Comparison of ENCODE assay signal across 24 cellular contexts in genomic region chr17:76635659-76636360, GRCh38. TPM values are rescaled to one million over a fixed set of nuclear protein-coding genes. Genes with fewer than 3 reads are reported as not detected.
DNase-seq lines count a peak whose midpoint lies in the region; ATAC-seq and TF ChIP-seq lines count a peak whose summit lies in the region.
"Had no signal": no experiment of that assay in that cellular context is flagged by ENCODE, and none has a peak within 500 bp of the region (broad histone marks: within the 10 kb centered on the region; RNA-seq: fewer than 3 reads in every experiment).

No MANE protein-coding gene starts in this region.

- no peak overlapping the region for H3K4ac ChIP-seq in trophoblast cell (ENCODE audit: low read depth, low read length)

- intact Hi-C loops in ovary (cut with DNase I), result no loop called here

- no peak overlapping the region for H4K12ac ChIP-seq in trophoblast cell (ENCODE audit: low read depth, low read length)

- TF ChIP-seq CTCF in fibroblast of villous mesenchyme (IDR thresholded peaks at IDR 0.05; ENCODE audit: insufficient read depth, low read depth, low read length), result no peak
- TF ChIP-seq CTCF in ovary (IDR thresholded peaks at IDR 0.05), result no peak

- no peak overlapping the region for H4K8ac ChIP-seq in trophoblast cell (ENCODE audit: low read depth, low read length)

- H2AFZ ChIP-seq in GM23248 (no peak overlapping the region), trophoblast cell (ENCODE audit: insufficient read depth, low read length, poor library complexity) (no peak overlapping the region)

- peak; percentile 92 for ATAC-seq in SK-N-SH treated with all-trans-retinoic acid at 6 μM for 48 hours
- no peak for ATAC-seq in GM18873 (IDR thresholded peaks at IDR 0.05; ENCODE audit: low FRiP score, unreplicated experiment)
- no peak for ATAC-seq in stimulated activated naive B cell treated with anti-CD40 and anti-IgM and Interleukin-4, amounts not matched to agents 10 μg/mL and 1 μg/mL and 100 μg/mL, for 72 hours (replicated peaks)
- ATAC-seq: activated CD8-positive, alpha-beta memory T cell treated with anti-CD3 and anti-CD28 coated beads, Interleukin-2, amount 10 ng/mL, durations not matched to agents 7 days and 5 days; heart right ventricle had no signal

- H3K14ac ChIP-seq in trophoblast cell (ENCODE audit: low read length), result no peak overlapping the region

- 0 out of 2 replicates have a peak overlapping the region, but pooled peaks have one; percentile 4 for H3K9ac ChIP-seq in GM23248
- no peak overlapping the region for H3K9ac ChIP-seq in trophoblast cell (ENCODE audit: low read length)

- no peak overlapping the region for H3K4me3 Mint-ChIP-seq in stimulated activated naive B cell treated with anti-CD40 and anti-IgM and Interleukin-4, amounts not matched to agents 10 μg/mL and 1 μg/mL and 100 μg/mL, for 72 hours
- H3K4me3 Mint-ChIP-seq: activated CD8-positive, alpha-beta memory T cell treated with anti-CD3 and anti-CD28 coated beads, Interleukin-2, amount 10 ng/mL, durations not matched to agents 7 days and 5 days; activated naive CD8-positive, alpha-beta T cell treated with anti-CD3 and anti-CD28 coated beads for 36 hours; activated T-helper 1 cell treated with anti-CD3 and anti-CD28 coated beads, Interleukin-12 subunit alpha, Interleukin-12 subunit beta, Interleukin-2, Interleukin-4 antibody, amounts not matched to agents 30 ng/mL and 10 ng/mL and 1 ng/mL, durations not matched to agents 14 hours and 24 hours and 36 hours; brain; immature natural killer cell had no signal

- no peaks in the 10 kb centered on the region for H3K79me1 ChIP-seq in trophoblast cell (ENCODE audit: low read length)

- TF ChIP-seq POLR2A in ovary (IDR thresholded peaks at IDR 0.05), result no peak

- H3F3A ChIP-seq in GM23248 (ENCODE audit: insufficient read depth), result peaks cover 13% of the 10 kb centered on the region

- no peaks in the 10 kb centered on the region for H3K4me1 Mint-ChIP-seq in stimulated activated naive B cell treated with anti-CD40 and anti-IgM and Interleukin-4, amounts not matched to agents 10 μg/mL and 1 μg/mL and 100 μg/mL, for 72 hours
- H3K4me1 Mint-ChIP-seq: activated CD8-positive, alpha-beta memory T cell treated with anti-CD3 and anti-CD28 coated beads, Interleukin-2, amount 10 ng/mL, durations not matched to agents 7 days and 5 days; activated naive CD8-positive, alpha-beta T cell treated with anti-CD3 and anti-CD28 coated beads for 36 hours had no signal

- H3K18ac ChIP-seq in trophoblast cell (ENCODE audit: low read length), result no peak overlapping the region

- H3K4me2 ChIP-seq in GM23248 (ENCODE audit: unreplicated experiment) (peak overlapping the region; percentile 55), trophoblast cell (ENCODE audit: low read length) (no peak overlapping the region)

- H3K27ac ChIP-seq in GM23248, result peak overlapping the region; percentile 63
- no peak overlapping the region for H3K27ac ChIP-seq in trophoblast cell (ENCODE audit: low read depth, low read length)
- H3K27ac ChIP-seq in ovary, result no peak overlapping the region
- H3K27ac ChIP-seq: heart right ventricle, right atrium auricular region had no signal

- DNase-seq in GM23248, result peak; percentile 80
- peak; percentile 79 for DNase-seq in fibroblast of villous mesenchyme (ENCODE audit: low read depth)
- DNase-seq in trophoblast cell, result peak; percentile 46 to 90
- no peak for DNase-seq in ovary
- no peak for DNase-seq in NCI-H1436 (lab: John Stamatoyannopoulos, UW)
- no peak for DNase-seq in stimulated activated naive B cell treated with anti-CD40 and anti-IgM and Interleukin-4, amounts not matched to agents 10 μg/mL and 1 μg/mL and 100 μg/mL, for 72 hours
- DNase-seq: activated CD8-positive, alpha-beta memory T cell treated with anti-CD3 and anti-CD28 coated beads, Interleukin-2, amount 10 ng/mL, durations not matched to agents 7 days and 5 days; activated naive CD8-positive, alpha-beta T cell treated with anti-CD3 and anti-CD28 coated beads for 36 hours; DMS 273 treated with DMSO at 0.1 percent for 48 hours; GF-D8; H7; heart right ventricle; immature natural killer cell; NCI-H1092 treated with DMSO at 0.1 percent for 48 hours; NCI-H524 treated with DMSO at 0.1 percent for 48 hours; stimulated activated CD8-positive, alpha-beta memory T cell treated with anti-CD3 and anti-CD28 coated beads, Interleukin-4, amount 100 ng/mL, for 48 hours; substantia nigra; SW 1271 had no signal

- no peaks in the 10 kb centered on the region for H3K9me2 ChIP-seq in GM23248 (ENCODE audit: insufficient read depth)

- H2BK12ac ChIP-seq in trophoblast cell (ENCODE audit: low read length), result no peak overlapping the region

- H3K27me3 Mint-ChIP-seq in stimulated activated naive B cell treated with anti-CD40 and anti-IgM and Interleukin-4, amounts not matched to agents 10 μg/mL and 1 μg/mL and 100 μg/mL, for 72 hours, result peaks cover 12 to 17% of the 10 kb centered on the region in 2 donors
- H3K27me3 Mint-ChIP-seq: activated naive CD8-positive, alpha-beta T cell treated with anti-CD3 and anti-CD28 coated beads for 36 hours had no signal

- H3K4me3 ChIP-seq in GM23248, result peak overlapping the region; percentile 3; the same call in 1 of the 2 replicates
- no peak overlapping the region for H3K4me3 ChIP-seq in fibroblast of villous mesenchyme (ENCODE audit: low read depth, low read length)
- no peak overlapping the region for H3K4me3 ChIP-seq in trophoblast cell (ENCODE audit: low read depth, low read length)
- no peak overlapping the region for H3K4me3 ChIP-seq in ovary
- H3K4me3 ChIP-seq: heart right ventricle, right atrium auricular region had no signal

- no peak overlapping the region for H3K27ac Mint-ChIP-seq in stimulated activated naive B cell treated with anti-CD40 and anti-IgM and Interleukin-4, amounts not matched to agents 10 μg/mL and 1 μg/mL and 100 μg/mL, for 72 hours
- H3K27ac Mint-ChIP-seq: activated CD8-positive, alpha-beta memory T cell treated with anti-CD3 and anti-CD28 coated beads, Interleukin-2, amount 10 ng/mL, durations not matched to agents 7 days and 5 days; activated naive CD8-positive, alpha-beta T cell treated with anti-CD3 and anti-CD28 coated beads for 36 hours; activated T-helper 1 cell treated with anti-CD3 and anti-CD28 coated beads, Interleukin-12 subunit alpha, Interleukin-12 subunit beta, Interleukin-2, Interleukin-4 antibody, amounts not matched to agents 30 ng/mL and 10 ng/mL and 1 ng/mL, durations not matched to agents 14 hours and 24 hours and 36 hours; immature natural killer cell had no signal

- no peak overlapping the region for H2BK5ac ChIP-seq in trophoblast cell (ENCODE audit: low read depth, low read length, poor library complexity)

- H4K20me1 ChIP-seq in GM23248 (ENCODE audit: insufficient read depth), result no peaks in the 10 kb centered on the region

- no peak overlapping the region for H2AK5ac ChIP-seq in trophoblast cell (ENCODE audit: low read length)

- TF ChIP-seq EP300 in ovary (IDR thresholded peaks at IDR 0.05), result no peak

- H3K36me3 ChIP-seq in GM23248 (ENCODE audit: low read depth) (no peaks in the 10 kb centered on the region), trophoblast cell (ENCODE audit: control insufficient read depth in 1 of 2, insufficient read depth in 2 of 2, low read length in 2 of 2) (no peaks in the 10 kb centered on the region), ovary (no peaks in the 10 kb centered on the region)
- H3K36me3 ChIP-seq: right atrium auricular region had no signal

- no peak overlapping the region for H4K91ac ChIP-seq in trophoblast cell (ENCODE audit: low read depth, low read length)

- H3K4me1 ChIP-seq in GM23248 (ENCODE audit: insufficient read depth) (peaks cover 17% of the 10 kb centered on the region), trophoblast cell (ENCODE audit: control insufficient read depth in 1 of 2, insufficient read depth in 2 of 2, low read length in 2 of 2) (peaks cover 4 to 7% of the 10 kb centered on the region in 2 experiments), ovary (ENCODE audit: insufficient read depth) (peaks cover 1% of the 10 kb centered on the region)
- H3K4me1 ChIP-seq: right atrium auricular region had no signal

- H3K9me3 ChIP-seq in GM23248 (ENCODE audit: low read depth) (no peaks in the 10 kb centered on the region), trophoblast cell (ENCODE audit: insufficient read depth, low read depth, low read length) (no peaks in the 10 kb centered on the region), ovary (no peaks in the 10 kb centered on the region)
- H3K9me3 ChIP-seq: heart right ventricle, right atrium auricular region had no signal

- 10 to 16% methylated on average over 8 of the region's 8 CpGs for WGBS in GM23248 (ENCODE audit: low coverage in 1 of 2, low lambda C conversion rate in 2 of 2, missing lambda C conversion rate in 2 of 2), 2 experiments
- WGBS in trophoblast cell (ENCODE audit: extremely low coverage, insufficient coverage, insufficient read length), result no CpG with 5 or more reads among the region's 8 CpGs
- 85 to 87% (median 85%) methylated on average over 8 of the region's 8 CpGs for WGBS in ovary, 3 donors

- H3K79me2 ChIP-seq in GM23248 (ENCODE audit: insufficient read depth) (no peaks in the 10 kb centered on the region), trophoblast cell (ENCODE audit: control insufficient read depth, insufficient read depth, low read length, poor library complexity) (no peaks in the 10 kb centered on the region)

- in situ Hi-C loops in GM23248 (cut with MboI), result no loop called here

- no peak overlapping the region for H3K23ac ChIP-seq in trophoblast cell (ENCODE audit: low read length)

- H3K36me3 Mint-ChIP-seq in stimulated activated naive B cell treated with anti-CD40 and anti-IgM and Interleukin-4, amounts not matched to agents 10 μg/mL and 1 μg/mL and 100 μg/mL, for 72 hours, result no peaks in the 10 kb centered on the region
- H3K36me3 Mint-ChIP-seq: activated CD8-positive, alpha-beta memory T cell treated with anti-CD3 and anti-CD28 coated beads, Interleukin-2, amount 10 ng/mL, durations not matched to agents 7 days and 5 days; activated naive CD8-positive, alpha-beta T cell treated with anti-CD3 and anti-CD28 coated beads for 36 hours; brain; immature natural killer cell had no signal

- no peak overlapping the region for H2BK120ac ChIP-seq in trophoblast cell (ENCODE audit: insufficient read depth, low read length, poor library complexity)

- H3K9me3 Mint-ChIP-seq in stimulated activated naive B cell treated with anti-CD40 and anti-IgM and Interleukin-4, amounts not matched to agents 10 μg/mL and 1 μg/mL and 100 μg/mL, for 72 hours, result no peaks in the 10 kb centered on the region
- H3K9me3 Mint-ChIP-seq: activated naive CD8-positive, alpha-beta T cell treated with anti-CD3 and anti-CD28 coated beads for 36 hours; activated T-helper 1 cell treated with anti-CD3 and anti-CD28 coated beads, Interleukin-12 subunit alpha, Interleukin-12 subunit beta, Interleukin-2, Interleukin-4 antibody, amounts not matched to agents 30 ng/mL and 10 ng/mL and 1 ng/mL, durations not matched to agents 14 hours and 24 hours and 36 hours; brain; immature natural killer cell had no signal

- no peaks in the 10 kb centered on the region for H3K27me3 ChIP-seq in GM23248 (replicated peaks; ENCODE audit: insufficient read depth)
- no peaks in the 10 kb centered on the region for H3K27me3 ChIP-seq in trophoblast cell (ENCODE audit: insufficient read depth, low read length)
- H3K27me3 ChIP-seq in ovary, result no peaks in the 10 kb centered on the region
- H3K27me3 ChIP-seq: heart right ventricle, right atrium auricular region had no signal

RNA-seq across cellular contexts. Expression of gene ST6GALNAC1, which starts 7.7 kb away (rescaled TPM):
- not detected in 2 replicates for total RNA-seq in GM23248 (2014; rRNA removed; shearing (Covaris generic))
- polyA plus RNA-seq in GM23248 (2016; fragmentation: Nextera tagmentation; extraction: Ambion mirVana), result not detected in 2 replicates
- total RNA-seq in fibroblast of villous mesenchyme, result not detected in 2 replicates
- polyA plus RNA-seq in trophoblast cell (2013), result 0.53 TPM in 2 replicates
- total RNA-seq in ovary, result 10 to 100 TPM in 1 of 7 donors, 1 to 10 TPM in 4, under 1 TPM in 2; 0.73 to 10.5 (median 3.7) TPM
- polyA plus RNA-seq in ovary, result 1 to 10 TPM; 3.6 to 6.1 TPM
- total RNA-seq: activated CD8-positive, alpha-beta memory T cell treated with anti-CD3 and anti-CD28 coated beads, Interleukin-2, amount 10 ng/mL, durations not matched to agents 7 days and 5 days; activated naive CD8-positive, alpha-beta T cell treated with anti-CD3 and anti-CD28 coated beads for 36 hours; fibroblast of lung; H7 had no signal
- polyA plus RNA-seq: fibroblast of lung, immature natural killer cell had no signal

RNA-seq across cellular contexts. Expression of gene ST6GALNAC2, which starts 50.1 kb away (rescaled TPM):
- 0.65 and 1.4 TPM in 2 replicates for total RNA-seq in GM23248 (2014; rRNA removed; shearing (Covaris generic))
- polyA plus RNA-seq in GM23248 (2016; fragmentation: Nextera tagmentation; extraction: Ambion mirVana) (0.96 and 1.0 TPM in 2 replicates), ovary (1 to 10 TPM; 1.4 to 5.0 TPM)
- total RNA-seq in fibroblast of villous mesenchyme (0.86 and 1.9 TPM in 2 replicates), ovary (10 to 100 TPM in 1 of 7 donors, 1 to 10 TPM in 6; 1.9 to 61.6 (median 4.9) TPM)
- polyA plus RNA-seq in trophoblast cell (2013), result 19.9 and 21.5 TPM in 2 replicates
- total RNA-seq: activated CD8-positive, alpha-beta memory T cell treated with anti-CD3 and anti-CD28 coated beads, Interleukin-2, amount 10 ng/mL, durations not matched to agents 7 days and 5 days; activated naive CD8-positive, alpha-beta T cell treated with anti-CD3 and anti-CD28 coated beads for 36 hours; activated T-helper 1 cell treated with anti-CD3 and anti-CD28 coated beads, Interleukin-12 subunit alpha, Interleukin-12 subunit beta, Interleukin-2, Interleukin-4 antibody, amounts not matched to agents 30 ng/mL and 10 ng/mL and 1 ng/mL, durations not matched to agents 14 hours and 24 hours and 36 hours had no signal

Comparison
In these comparisons a context has a peak if more than half of its experiments do, and no peak if none do; other contexts are left out.
1. DNase-seq: peak in GM23248 (single experiment), fibroblast of villous mesenchyme (single experiment) and trophoblast cell (2 of 2); none in ovary (0 of 5), NCI-H1436 (single experiment) and stimulated activated naive B cell treated with anti-CD40 and anti-IgM and Interleukin-4, amounts not matched to agents 10 μg/mL and 1 μg/mL and 100 μg/mL, for 72 hours (single experiment).